ENCODE assay signal across 9 cellular contexts in genomic region chr9:107732781-107733529, GRCh38.
DNase-seq lines count a peak whose midpoint lies in the region; ATAC-seq, FAIRE-seq and TF ChIP-seq lines count a peak whose summit lies in the region.
"Had no signal": no experiment of that assay in that cellular context is flagged by ENCODE, and none has a peak within 500 bp of the region (broad histone marks: within the 10 kb centered on the region; RNA-seq: fewer than 3 reads in every experiment).

No MANE protein-coding gene starts in this region.

- WGBS in spleen, 5 donors, result 41 to 67% (median 46%) methylated on average over 8 of the region's 8 CpGs

- peaks cover 6 to 39% (median 10%) of the 10 kb centered on the region in 6 donors for H3K4me1 ChIP-seq in spleen

- CTCF ChIA-PET in activated naive CD4-positive, alpha-beta T cell treated with anti-CD3 and anti-CD28 coated beads, Interleukin-2, amount 10 ng/mL, durations not matched to agents 7 days and 5 days (lab: Charles Lee), result interaction anchor here (0.7 kb wide), 1 partner anchor 9 kb away, joined by 3 read pairs; no protein-coding TSS in a partner anchor

- H3K9me3 ChIP-seq in spleen, result no peaks in the 10 kb centered on the region

- no peak for TF ChIP-seq POLR2A in spleen (IDR thresholded peaks at IDR 0.05)

- H3K9me3 Mint-ChIP-seq in brain (peaks cover 0 to 3% (median 0%) of the 10 kb centered on the region in 5 experiments), progenitor cell of endocrine pancreas (ENCODE audit: low read depth) (no peaks in the 10 kb centered on the region)
- H3K9me3 Mint-ChIP-seq in activated naive CD4-positive, alpha-beta T cell treated with anti-CD3 and anti-CD28 coated beads, Interleukin-2, amount 10 ng/mL, durations not matched to agents 7 days and 5 days, result peaks cover 3% of the 10 kb centered on the region

- peak overlapping the region; percentile 57 to 88 (median 78) for H3K27ac ChIP-seq in spleen

- FAIRE-seq in HTR-8/SVneo (lab: Jason Lieb, UNC), result no peak
- FAIRE-seq: TTC549 had no signal

- H3K4me1 Mint-ChIP-seq in brain (peaks cover 49% of the 10 kb centered on the region), progenitor cell of endocrine pancreas (ENCODE audit: low read depth) (peaks cover 7% of the 10 kb centered on the region)
- H3K4me1 Mint-ChIP-seq in activated naive CD4-positive, alpha-beta T cell treated with anti-CD3 and anti-CD28 coated beads, Interleukin-2, amount 10 ng/mL, durations not matched to agents 7 days and 5 days, result no peaks in the 10 kb centered on the region

- H3K4me3 ChIP-seq in spleen, result peak overlapping the region in 1 of 8 donors; percentile 2

- DNase-seq in HS-27A (ENCODE audit: low read depth) (peak; percentile 62), inferior parietal cortex (ENCODE audit: extremely low spot score) (peak; percentile 26), spleen (no peak), HTR-8/SVneo (ENCODE audit: insufficient read length, low spot score) (no peak), progenitor cell of endocrine pancreas (ENCODE audit: low spot score, unreplicated experiment) (no peak)
- DNase-seq in activated naive CD4-positive, alpha-beta T cell treated with anti-CD3 and anti-CD28 coated beads, Interleukin-2, amount 10 ng/mL, durations not matched to agents 7 days and 5 days, result no peak

- H3K36me3 ChIP-seq in spleen, result no peaks in the 10 kb centered on the region

- H3K27me3 ChIP-seq in spleen (replicated peaks in 1 of 7), result no peaks in the 10 kb centered on the region

- H3K27ac Mint-ChIP-seq in brain (peak overlapping the region in 4 of 5 experiments; percentile 12 to 84 (median 62)), progenitor cell of endocrine pancreas (no peak overlapping the region)
- H3K27ac Mint-ChIP-seq in activated naive CD4-positive, alpha-beta T cell treated with anti-CD3 and anti-CD28 coated beads, Interleukin-2, amount 10 ng/mL, durations not matched to agents 7 days and 5 days, result no peak overlapping the region

- intact Hi-C loops in spleen (cut with DNase I; ENCODE audit: low total_unique reads), result no loop called here

- peaks cover 14% of the 10 kb centered on the region for H3K27me3 Mint-ChIP-seq in brain
- H3K27me3 Mint-ChIP-seq in progenitor cell of endocrine pancreas, result peaks cover 87% of the 10 kb centered on the region
- H3K27me3 Mint-ChIP-seq in activated naive CD4-positive, alpha-beta T cell treated with anti-CD3 and anti-CD28 coated beads, Interleukin-2, amount 10 ng/mL, durations not matched to agents 7 days and 5 days, result no peaks in the 10 kb centered on the region

- TF ChIP-seq CTCF in brain (conservative IDR thresholded peaks at IDR 0.05) (no peak), spleen (IDR thresholded peaks at IDR 0.05 in 8 of 11, conservative IDR thresholded peaks at IDR 0.05 in 3 of 11) (no peak), progenitor cell of endocrine pancreas (IDR thresholded peaks at IDR 0.05; ENCODE audit: unreplicated experiment) (no peak)

- H3K4me3 Mint-ChIP-seq in brain (peak overlapping the region in 4 of 5 experiments; percentile 22 to 62 (median 40)), progenitor cell of endocrine pancreas (ENCODE audit: low read depth) (no peak overlapping the region)
- no peak overlapping the region for H3K4me3 Mint-ChIP-seq in activated naive CD4-positive, alpha-beta T cell treated with anti-CD3 and anti-CD28 coated beads, Interleukin-2, amount 10 ng/mL, durations not matched to agents 7 days and 5 days

- no peak for ATAC-seq in GM18858 (IDR thresholded peaks at IDR 0.05; ENCODE audit: unreplicated experiment)

- H3K36me3 Mint-ChIP-seq in brain, result no peaks in the 10 kb centered on the region
- H3K36me3 Mint-ChIP-seq in progenitor cell of endocrine pancreas (ENCODE audit: insufficient read depth), result no peaks in the 10 kb centered on the region
- no peaks in the 10 kb centered on the region for H3K36me3 Mint-ChIP-seq in activated naive CD4-positive, alpha-beta T cell treated with anti-CD3 and anti-CD28 coated beads, Interleukin-2, amount 10 ng/mL, durations not matched to agents 7 days and 5 days

Comparison
In these comparisons a context has a peak if more than half of its experiments do, and no peak if none do; other contexts are left out.
1. DNase-seq: peak in HS-27A (single experiment) and inferior parietal cortex (single experiment); none in spleen (single experiment), HTR-8/SVneo (single experiment), progenitor cell of endocrine pancreas (single experiment) and activated naive CD4-positive, alpha-beta T cell treated with anti-CD3 and anti-CD28 coated beads, Interleukin-2, amount 10 ng/mL, durations not matched to agents 7 days and 5 days (single experiment).
2. H3K27ac Mint-ChIP-seq: peak in brain (4 of 5); none in progenitor cell of endocrine pancreas (single experiment) and activated naive CD4-positive, alpha-beta T cell treated with anti-CD3 and anti-CD28 coated beads, Interleukin-2, amount 10 ng/mL, durations not matched to agents 7 days and 5 days (single experiment).
3. H3K4me3 Mint-ChIP-seq: peak in brain (4 of 5); none in progenitor cell of endocrine pancreas (single experiment) and activated naive CD4-positive, alpha-beta T cell treated with anti-CD3 and anti-CD28 coated beads, Interleukin-2, amount 10 ng/mL, durations not matched to agents 7 days and 5 days (single experiment).